9 cellular contexts compared by ENCODE assay signal in the genomic region with DNA sequence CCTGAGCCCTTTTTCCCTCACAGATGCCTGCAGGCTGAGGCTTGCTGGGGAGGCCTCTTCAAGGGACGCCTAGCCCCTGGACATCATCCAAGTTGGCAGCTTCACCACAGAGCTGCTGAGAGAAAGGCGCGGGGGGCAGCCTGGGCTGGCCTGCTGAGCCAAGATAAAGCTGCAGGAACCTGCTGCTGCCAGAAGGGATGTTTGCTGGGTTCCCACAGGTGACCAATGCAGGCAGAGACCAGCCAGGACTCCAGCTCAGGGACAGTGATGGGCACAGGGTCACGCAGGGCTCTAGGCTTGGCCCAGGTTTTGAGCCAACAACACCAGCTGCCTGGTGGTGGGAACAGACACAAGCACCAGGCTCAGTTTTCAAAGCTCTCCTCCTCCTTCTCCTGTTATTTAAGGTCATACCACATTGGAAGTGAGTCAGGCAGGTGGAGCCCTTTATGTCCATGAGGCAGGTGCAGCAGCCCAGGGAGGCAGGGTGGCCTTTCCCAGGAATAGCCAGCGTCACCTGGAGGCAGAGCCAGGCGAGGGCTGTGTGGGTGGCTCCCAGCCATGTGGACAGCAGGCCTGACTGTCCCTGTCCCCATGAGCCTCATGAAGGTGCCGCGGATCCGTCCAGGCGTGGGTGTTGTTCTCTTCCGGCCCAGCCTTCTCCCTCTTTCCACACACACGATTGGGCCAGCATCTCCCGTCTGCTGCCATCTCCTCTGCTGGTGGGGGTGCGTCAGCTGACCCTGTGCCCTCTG.
DNase-seq lines count a peak whose midpoint lies in the region; ATAC-seq lines count a peak whose summit lies in the region.
"Had no signal": no experiment of that assay in that cellular context is flagged by ENCODE, and none has a peak within 500 bp of the region (broad histone marks: within the 10 kb centered on the region; RNA-seq: fewer than 3 reads in every experiment).

No MANE protein-coding gene starts in this region.

- H3K4me3 ChIP-seq in adipocyte (ENCODE audit: low read length), result no peak overlapping the region

- peaks cover 6% of the 10 kb centered on the region for H3K4me1 ChIP-seq in adipocyte (ENCODE audit: control insufficient read depth, insufficient read depth, low read length)

- peak; percentile 90 for DNase-seq in DMS 273 treated with DMSO at 0.1 percent for 48 hours (lab: John Stamatoyannopoulos, UW)
- DNase-seq in NCI-H2107 (lab: John Stamatoyannopoulos, UW), result peak; percentile 89
- no peak for DNase-seq in adipocyte (ENCODE audit: low read depth)
- DNase-seq in medulla oblongata (ENCODE audit: extremely low spot score), result peak; percentile 54
- DNase-seq in SKM-1 treated with dmso at 0.1 percent for 144 hours (lab: John Stamatoyannopoulos, UW; ENCODE audit: unreplicated experiment), result no peak
- no peak for DNase-seq in dermis blood vessel endothelial cell
- DNase-seq in KBM-7, result no peak
- DNase-seq: CD4-positive, CD25-positive, alpha-beta regulatory T cell had no signal

- in situ Hi-C loops in KBM-7 (cut with MboI; ENCODE audit: low pct_unique_long_range_greater_than_20kb, low sequenced_read_pairs), result no loop called here

- no peaks in the 10 kb centered on the region for H3K9me3 ChIP-seq in adipocyte (ENCODE audit: control insufficient read depth, low read length)

- H3K9ac ChIP-seq in adipocyte (ENCODE audit: low read length), result peak overlapping the region; percentile 25

- ATAC-seq in HG03354 (IDR thresholded peaks at IDR 0.05; ENCODE audit: poor library complexity, severe bottlenecking, unreplicated experiment), result no peak

- H3K27me3 ChIP-seq in adipocyte (replicated peaks; ENCODE audit: control insufficient read depth, insufficient read depth, low read length), result peaks cover 3% of the 10 kb centered on the region

- no peaks in the 10 kb centered on the region for H3K36me3 ChIP-seq in adipocyte (ENCODE audit: control insufficient read depth, insufficient read depth, low read length, severe bottlenecking)

Comparison
In these comparisons a context has a peak if more than half of its experiments do, and no peak if none do; other contexts are left out.
1. DNase-seq: peak in DMS 273 treated with DMSO at 0.1 percent for 48 hours (single experiment), NCI-H2107 (single experiment) and medulla oblongata (single experiment); none in adipocyte (single experiment), SKM-1 treated with dmso at 0.1 percent for 144 hours (single experiment), dermis blood vessel endothelial cell (single experiment) and KBM-7 (single experiment).